ENCODE assay signal across 21 cellular contexts in genomic region chr9:109769250-109769649, GRCh38. TPM values are rescaled to one million over a fixed set of nuclear protein-coding genes. Genes with fewer than 3 reads are reported as not detected.
A peak's percentile ranks its signal among the peaks of the same experiment; 100 is the strongest.
DNase-seq lines count a peak whose midpoint lies in the region; ATAC-seq and TF ChIP-seq lines count a peak whose summit lies in the region.
"Had no signal": no experiment of that assay in that cellular context is flagged by ENCODE, and none has a peak within 500 bp of the region (broad histone marks: within the 10 kb centered on the region; RNA-seq: fewer than 3 reads in every experiment).

No MANE protein-coding gene starts in this region.

- H3K9me1 ChIP-seq in IMR-90 (ENCODE audit: insufficient read depth, low read length), result peaks cover 46% of the 10 kb centered on the region

- H3K79me1 ChIP-seq in IMR-90 (ENCODE audit: low read depth in 1 of 2, low read length in 2 of 2), result peaks cover 0 to 12% of the 10 kb centered on the region in 2 experiments; a peak in 2 of 4 replicates

- H3K4me1 ChIP-seq in IMR-90 (ENCODE audit: control insufficient read depth, insufficient read depth, low read length) (peaks cover 37% of the 10 kb centered on the region), PC-9 (replicated peaks; ENCODE audit: insufficient read depth) (peaks cover 31% of the 10 kb centered on the region), heart left ventricle (peaks cover 0 to 37% (median 21%) of the 10 kb centered on the region in 12 donors)
- H3K4me1 ChIP-seq in effector memory CD4-positive, alpha-beta T cell (ENCODE audit: control insufficient read depth, insufficient read depth, low read length, poor library complexity, severe bottlenecking), result no peaks in the 10 kb centered on the region
- H3K4me1 ChIP-seq: adrenal gland had no signal

- H3K9me2 ChIP-seq in PC-9 (ENCODE audit: insufficient read depth), result no peaks in the 10 kb centered on the region

- H3K4me3 ChIP-seq in IMR-90 (ENCODE audit: insufficient read depth, low read depth, low read length), result no peak overlapping the region
- H3K4me3 ChIP-seq in PC-9, result no peak overlapping the region
- H3K4me3 ChIP-seq in heart left ventricle, result no peak overlapping the region
- no peak overlapping the region for H3K4me3 ChIP-seq in effector memory CD4-positive, alpha-beta T cell (ENCODE audit: insufficient read depth, low read depth, low read length, poor library complexity, severe bottlenecking)
- H3K4me3 ChIP-seq: adrenal gland had no signal

- H4K20me1 ChIP-seq in IMR-90 (ENCODE audit: insufficient read depth, low read length) (no peaks in the 10 kb centered on the region), PC-9 (ENCODE audit: insufficient read depth) (no peaks in the 10 kb centered on the region)

- H3K36me3 ChIP-seq in IMR-90 (ENCODE audit: control insufficient read depth, insufficient read depth, low read length), result no peaks in the 10 kb centered on the region
- H3K36me3 ChIP-seq in PC-9 (ENCODE audit: low read depth), result no peaks in the 10 kb centered on the region
- H3K36me3 ChIP-seq in heart left ventricle, result no peaks in the 10 kb centered on the region
- H3K36me3 ChIP-seq in effector memory CD4-positive, alpha-beta T cell (ENCODE audit: control insufficient read depth, insufficient read depth, low read length), result no peaks in the 10 kb centered on the region
- H3K36me3 ChIP-seq: adrenal gland, neutrophil had no signal

- TF ChIP-seq CTCF in IMR-90 (conservative IDR thresholded peaks at IDR 0.05; ENCODE audit: low read depth, low read length), result no peak
- no peak for TF ChIP-seq CTCF in PC-9 (conservative IDR thresholded peaks at IDR 0.05)
- no peak for TF ChIP-seq CTCF in heart left ventricle (IDR thresholded peaks at IDR 0.05)

- POLR2A ChIA-PET in IMR-90 (lab: Charles Lee; ENCODE audit: unreplicated experiment) (no interaction called here), PC-9 (lab: Charles Lee; ENCODE audit: unreplicated experiment) (interaction anchor here (0.6 kb wide), 1 partner anchor 551 kb away, joined by 6 read pairs; no protein-coding TSS in a partner anchor)

- H2BK15ac ChIP-seq in IMR-90 (ENCODE audit: low read depth, low read length), result peak overlapping the region; percentile 87; the same call in 1 of the 3 replicates

- no peak overlapping the region for H3K9ac ChIP-seq in IMR-90 (ENCODE audit: low read depth, low read length)

- peaks cover 14% of the 10 kb centered on the region; the same call in 1 of the 2 replicates for H3F3A ChIP-seq in PC-9 (ENCODE audit: insufficient read depth, low read depth)

- in situ Hi-C loops in IMR-90 (cut with MboI; ENCODE audit: low sequenced_read_pairs), result no loop called here

- peak overlapping the region; percentile 50; the same call in 1 of the 2 replicates for H3K18ac ChIP-seq in IMR-90 (ENCODE audit: low read depth, low read length)

- H4K5ac ChIP-seq in IMR-90 (ENCODE audit: low read depth, low read length), result no peak overlapping the region

- TF ChIP-seq RAD21 in IMR-90 (IDR thresholded peaks at IDR 0.05; ENCODE audit: low read length), result no peak

- H3K27ac ChIP-seq in IMR-90 (ENCODE audit: insufficient read depth, low read length) (no peak overlapping the region), PC-9 (no peak overlapping the region), heart left ventricle (no peak overlapping the region)
- no peak overlapping the region for H3K27ac ChIP-seq in effector memory CD4-positive, alpha-beta T cell (ENCODE audit: insufficient read depth, low read length, poor library complexity, severe bottlenecking)
- H3K27ac ChIP-seq: adrenal gland, neutrophil had no signal

- H2BK20ac ChIP-seq in IMR-90 (ENCODE audit: low read depth, low read length), result peak overlapping the region; percentile 83

- H4K8ac ChIP-seq in IMR-90 (ENCODE audit: low read depth in 2 of 2, low read length in 2 of 2), result peak overlapping the region in 1 of 2 experiments; percentile 45; a peak in 1 of 4 replicates

- H4K91ac ChIP-seq in IMR-90 (ENCODE audit: insufficient read depth, low read depth, low read length), result no peak overlapping the region

- H3K4me2 ChIP-seq in IMR-90 (ENCODE audit: low read depth, low read length), result no peak overlapping the region
- H3K4me2 ChIP-seq in PC-9, result peak overlapping the region; percentile 38; the same call in 1 of the 2 replicates

- H3K23ac ChIP-seq in IMR-90 (ENCODE audit: low read depth, low read length), result no peak overlapping the region

- H2BK5ac ChIP-seq in IMR-90 (ENCODE audit: low read depth, low read length, poor library complexity, severe bottlenecking), result no peak overlapping the region

- WGBS in IMR-90 (ENCODE audit: extremely low coverage in 2 of 2, insufficient read length in 1 of 2), 2 experiments, result no CpG with 5 or more reads among the region's 2 CpGs
- 37 to 43% (median 38%) methylated on average over 2 of the region's 2 CpGs for WGBS in heart left ventricle, 4 donors

- ATAC-seq in IMR-90 (ENCODE audit: low read depth) (no peak), heart left ventricle (peak; percentile 18 to 69 (median 52)), sciatic nerve (peak; percentile 85), GM21360 (IDR thresholded peaks at IDR 0.05; ENCODE audit: unreplicated experiment) (no peak)
- ATAC-seq: esophagus mucosa, HepG2, left lobe of liver, SK-N-SH treated with all-trans-retinoic acid at 6 μM for 48 hours, WTC11 had no signal

- no peak for TF ChIP-seq POLR2A in IMR-90 (IDR thresholded peaks at IDR 0.05; ENCODE audit: low read depth, low read length)
- TF ChIP-seq POLR2A in heart left ventricle (IDR thresholded peaks at IDR 0.05), result no peak

- peak overlapping the region; percentile 24; the same call in 1 of the 2 replicates for H2AK5ac ChIP-seq in IMR-90 (ENCODE audit: low read depth, low read length)

- H2AFZ ChIP-seq in IMR-90 (replicated peaks; ENCODE audit: low read length, poor library complexity) (no peak overlapping the region), PC-9 (no peak overlapping the region)

- intact Hi-C loops in IMR-90 (cut with micrococcal nuclease), result loop anchor here (10.0 kb wide), 1 partner anchor 116 kb away; no protein-coding TSS in a partner anchor
- intact Hi-C loops in PC-9 (cut with micrococcal nuclease; ENCODE audit: unreplicated experiment), result no loop called here
- intact Hi-C loops in heart left ventricle (cut with DNase I), result loop anchor here in 1 of 10 donors (2.0 kb wide), 1 partner anchor 18 kb away; no protein-coding TSS in a partner anchor
- intact Hi-C loops in sciatic nerve (cut with DNase I), result no loop called here

- H2AK9ac ChIP-seq in IMR-90 (replicated peaks; ENCODE audit: low read depth, low read length, poor library complexity), result no peak overlapping the region

- no peaks in the 10 kb centered on the region for H3K9me3 ChIP-seq in IMR-90 (ENCODE audit: control insufficient read depth, insufficient read depth, low read length)
- no peaks in the 10 kb centered on the region for H3K9me3 ChIP-seq in PC-9 (ENCODE audit: insufficient read depth, low read depth)
- no peaks in the 10 kb centered on the region for H3K9me3 ChIP-seq in heart left ventricle
- no peaks in the 10 kb centered on the region for H3K9me3 ChIP-seq in effector memory CD4-positive, alpha-beta T cell (ENCODE audit: control insufficient read depth, low read length)
- H3K9me3 ChIP-seq: adrenal gland, neutrophil had no signal

- no peak for DNase-seq in IMR-90
- peak in 1 of 2 experiments; percentile 48 for DNase-seq in PC-9
- no peak for DNase-seq in heart left ventricle
- DNase-seq in sciatic nerve (ENCODE audit: low spot score), result no peak
- DNase-seq in effector memory CD4-positive, alpha-beta T cell, result no peak
- DNase-seq in midbrain (lab: John Stamatoyannopoulos, UW), result no peak
- DNase-seq: activated CD4-positive, alpha-beta memory T cell treated with anti-CD3 and anti-CD28 coated beads, Interleukin-2, amount 10 ng/mL, durations not matched to agents 7 days and 5 days; activated T-cell treated with anti-CD3 and anti-CD28 coated beads for 4 hours; adrenal gland; cerebellar nuclear complex; DND-41; effector CD4-positive, alpha-beta T cell; HCEC 1CT; NCI-H1417 had no signal

- no TSS peak for BruUV-seq in IMR-90 (replicated peaks; lab: Mats Ljungman, UMichigan)
- no TSS peak for BruUV-seq in PC-9 (replicated peaks; lab: Mats Ljungman, UMichigan)

- H3K14ac ChIP-seq in IMR-90 (replicated peaks; ENCODE audit: low read depth, low read length), result peak overlapping the region; percentile 39; the same call in 1 of the 2 replicates

- H3K79me2 ChIP-seq in PC-9 (ENCODE audit: low read depth), result no peaks in the 10 kb centered on the region

- H3K27me3 ChIP-seq in IMR-90 (ENCODE audit: control insufficient read depth, insufficient read depth, low read length), result no peaks in the 10 kb centered on the region
- H3K27me3 ChIP-seq in PC-9 (ENCODE audit: insufficient read depth, low read depth), result no peaks in the 10 kb centered on the region
- no peaks in the 10 kb centered on the region for H3K27me3 ChIP-seq in heart left ventricle
- H3K27me3 ChIP-seq in effector memory CD4-positive, alpha-beta T cell (replicated peaks; ENCODE audit: control insufficient read depth, insufficient read depth, low read length, poor library complexity, severe bottlenecking), result no peaks in the 10 kb centered on the region
- H3K27me3 ChIP-seq: adrenal gland had no signal

- H3K56ac ChIP-seq in IMR-90 (ENCODE audit: extremely low read depth, insufficient read depth, low read length), result no peak overlapping the region

- CTCF ChIA-PET in IMR-90 (lab: Yijun Ruan, JAX), result no interaction called here
- CTCF ChIA-PET in PC-9 (lab: Charles Lee), result no interaction called here

- H2BK120ac ChIP-seq in IMR-90 (ENCODE audit: low read depth, low read length), result peak overlapping the region; percentile 99

- H3K4ac ChIP-seq in IMR-90 (ENCODE audit: low read depth, low read length), result peak overlapping the region; percentile 53

- dilution Hi-C loops in IMR-90 (cut with HindIII; ENCODE audit: low sequenced_read_pairs, unreplicated experiment), result no loop called here

TF ChIP-seq in IMR-90, 13 proteins besides CTCF, POLR2A, EP300 and RAD21 (continues in another document):
- no peak for TF ChIP-seq RFX5 (IDR thresholded peaks at IDR 0.05; ENCODE audit: low read depth, low read length)
- TF ChIP-seq, protein P1, sequence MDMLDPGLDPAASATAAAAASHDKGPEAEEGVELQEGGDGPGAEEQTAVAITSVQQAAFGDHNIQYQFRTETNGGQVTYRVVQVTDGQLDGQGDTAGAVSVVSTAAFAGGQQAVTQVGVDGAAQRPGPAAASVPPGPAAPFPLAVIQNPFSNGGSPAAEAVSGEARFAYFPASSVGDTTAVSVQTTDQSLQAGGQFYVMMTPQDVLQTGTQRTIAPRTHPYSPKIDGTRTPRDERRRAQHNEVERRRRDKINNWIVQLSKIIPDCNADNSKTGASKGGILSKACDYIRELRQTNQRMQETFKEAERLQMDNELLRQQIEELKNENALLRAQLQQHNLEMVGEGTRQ (IDR thresholded peaks at IDR 0.05; ENCODE audit: low read depth, low read length), result no peak

RNA-seq across cellular contexts. Expression of gene PALM2AKAP2, which starts 10.7 kb away (rescaled TPM):
- total RNA-seq in IMR-90 (2012; rRNA removed) (14.2 and 20.6 TPM in 2 replicates), PC-9 (2021) (2.1 and 3.1 TPM in 2 replicates), heart left ventricle (100 to 1,000 TPM in 2 of 9 donors, 10 to 100 TPM in 7; 38.7 to 132 (median 83.9) TPM), sciatic nerve (19.7 TPM)
- polyA plus RNA-seq in IMR-90 (2012; rRNA removed) (3.2 and 3.3 TPM in 2 replicates), heart left ventricle (10 to 100 TPM in 1 of 2 donors, 1 to 10 TPM in 1; 4.1 to 18.2 TPM)
- 0.88 and 1.4 TPM in 2 replicates for polyA plus RNA-seq in IMR-90 (2012; cell fraction: cytosol; rRNA removed)
- 0.29 and 2.1 TPM in 2 replicates for polyA plus RNA-seq in IMR-90 (2012; cell fraction: nucleus; rRNA removed; ENCODE audit: low replicate concordance)
- total RNA-seq: activated CD4-positive, alpha-beta memory T cell treated with anti-CD3 and anti-CD28 coated beads, Interleukin-2, amount 10 ng/mL, durations not matched to agents 7 days and 5 days had no signal

Comparison
In these comparisons a context has a peak if more than half of its experiments do, and no peak if none do; other contexts are left out.
1. ATAC-seq: peak in heart left ventricle (4 of 4) and sciatic nerve (single experiment); none in IMR-90 (single experiment) and GM21360 (single experiment).